Comparison of ENCODE assay signal across 23 cellular contexts in genomic region chr13:32035701-32036100, GRCh38. TPM values are rescaled to one million over a fixed set of nuclear protein-coding genes. Genes with fewer than 3 reads are reported as not detected.
DNase-seq lines count a peak whose midpoint lies in the region; FAIRE-seq and TF ChIP-seq lines count a peak whose summit lies in the region.
"Had no signal": no experiment of that assay in that cellular context is flagged by ENCODE, and none has a peak within 500 bp of the region (broad histone marks: within the 10 kb centered on the region; RNA-seq: fewer than 3 reads in every experiment).

No MANE protein-coding gene starts in this region.

- H2AK5ac ChIP-seq in H1 (ENCODE audit: low read depth, low read length), result no peak overlapping the region

- intact Hi-C loops in spleen (cut with DNase I; ENCODE audit: low total_unique reads), result no loop called here

- H3K14ac ChIP-seq in H1 (ENCODE audit: insufficient read length), result no peak overlapping the region

- no peaks in the 10 kb centered on the region; a peak in 1 of 8 replicates for H3K36me3 ChIP-seq in H1 (ENCODE audit: control insufficient read depth in 2 of 4, insufficient read depth in 4 of 4, low read length in 3 of 4)
- peaks cover 0 to 5% (median 0%) of the 10 kb centered on the region in 6 donors for H3K36me3 ChIP-seq in spleen
- H3K36me3 ChIP-seq: adrenal gland, left lung, prostate gland had no signal

- H3K4me2 ChIP-seq in H1 (ENCODE audit: insufficient read depth in 1 of 2, low read depth in 2 of 2, low read length in 2 of 2), result no peak overlapping the region

- peaks cover 3% of the 10 kb centered on the region; the same call in 1 of the 2 replicates for H3K23me2 ChIP-seq in H1 (ENCODE audit: low read depth, low read length)

- DNase-seq in SKM-1 (lab: John Stamatoyannopoulos, UW; ENCODE audit: unreplicated experiment) (peak; percentile 21), SKM-1 treated with dmso at 0.1 percent for 144 hours (lab: John Stamatoyannopoulos, UW; ENCODE audit: unreplicated experiment) (no peak), NOMO-1 treated with DMSO at 0.1 percent for 48 hours (lab: John Stamatoyannopoulos, UW; ENCODE audit: unreplicated experiment) (peak; percentile 58), H1 (ENCODE audit: low read depth in 1 of 2, low spot score in 2 of 2) (no peak), spleen (no peak), T-helper 1 cell (no peak), NCI-H2196 treated with DMSO at 0.1 percent for 48 hours (lab: John Stamatoyannopoulos, UW; ENCODE audit: unreplicated experiment) (no peak)
- no peak for DNase-seq in stimulated activated CD4-positive, alpha-beta T cell treated with anti-CD3 and anti-CD28 coated beads, Interleukin-4, amount 100 ng/mL, for 1 hour
- DNase-seq: activated CD4-positive, alpha-beta memory T cell treated with anti-CD3 and anti-CD28 coated beads for 36 hours; activated gamma-delta T cell treated with Interleukin-2 at 50 U/mL for 16 hours; adrenal gland; caudate nucleus; DMS79; midbrain; NCI-H187; NCI-H345; Right ventricle myocardium superior; stimulated activated CD4-positive, alpha-beta T cell treated with anti-CD3 and anti-CD28 coated beads, Interleukin-1b, Interleukin-23, amount 100 ng/mL, for 48 hours; stimulated activated naive B cell treated with anti-CD40 and anti-IgM and Interleukin-4, amounts not matched to agents 10 μg/mL and 1 μg/mL and 100 μg/mL, for 72 hours had no signal

- no peak overlapping the region for H4K5ac ChIP-seq in H1 (ENCODE audit: insufficient read length, low read depth, low read length)

- no peak for FAIRE-seq in H1 (lab: Jason Lieb, UNC)
- FAIRE-seq: GM12892 had no signal

- no peak overlapping the region for H2BK12ac ChIP-seq in H1 (ENCODE audit: low read depth, low read length)

- no peak for TF ChIP-seq RAD21 in H1 (IDR thresholded peaks at IDR 0.05 in 1 of 2, conservative IDR thresholded peaks at IDR 0.05 in 1 of 2; ENCODE audit: low read depth in 2 of 2, low read length in 2 of 2)

- H2BK20ac ChIP-seq in H1 (ENCODE audit: low read length), result no peak overlapping the region

- H3K79me1 ChIP-seq in H1 (ENCODE audit: low read depth, low read length), result no peaks in the 10 kb centered on the region; the same call in 1 of the 2 replicates

- no peak overlapping the region for H3K18ac ChIP-seq in H1 (ENCODE audit: extremely low read depth, low read length)

- 86% methylated on average over 2 of the region's 2 CpGs; no CpG with 5 or more reads in 1 of the 2 experiments for WGBS in H1 (ENCODE audit: extremely low coverage in 1 of 2, insufficient coverage in 1 of 2, insufficient read length in 1 of 2, insufficient replicate concordance in 2 of 2, low coverage in 1 of 2, low lambda C conversion rate in 2 of 2, missing lambda C conversion rate in 1 of 2), 2 experiments
- 62 to 87% (median 78%) methylated on average over 2 of the region's 2 CpGs for WGBS in spleen, 5 donors

- POLR2A ChIA-PET in H1 (lab: Charles Lee; ENCODE audit: partially characterized antibody), result interaction anchor here (1.5 to 1.7 kb wide), 2 partner anchors 10 kb away, joined by 3 to 4 read pairs; no protein-coding TSS in a partner anchor

- no peak overlapping the region for H2BK15ac ChIP-seq in H1 (ENCODE audit: low read length)

- H3K9ac ChIP-seq in H1 (replicated peaks in 1 of 4; ENCODE audit: extremely low read depth in 1 of 4, low read depth in 3 of 4, low read length in 3 of 4), result no peak overlapping the region

- no peak for TF ChIP-seq CTCF in H1 (IDR thresholded peaks at IDR 0.05; ENCODE audit: control extremely low read depth in 1 of 3, insufficient read depth in 1 of 3, low read depth in 1 of 3, low read length in 3 of 3)
- TF ChIP-seq CTCF in spleen (IDR thresholded peaks at IDR 0.05 in 8 of 11, conservative IDR thresholded peaks at IDR 0.05 in 3 of 11), result no peak

- peak overlapping the region; percentile 18 for H4K91ac ChIP-seq in H1 (replicated peaks; ENCODE audit: insufficient read length, low read length)

- H3K4me3 ChIP-seq in H1 (ENCODE audit: extremely low read depth in 1 of 4, insufficient read depth in 2 of 4, low read depth in 3 of 4, low read length in 4 of 4) (no peak overlapping the region), spleen (peak overlapping the region in 1 of 8 donors; percentile 31)
- H3K4me3 ChIP-seq: adrenal gland, left lung, prostate gland had no signal

- H3K4ac ChIP-seq in H1 (replicated peaks; ENCODE audit: insufficient read length, low read depth, low read length), result no peak overlapping the region

- no peak overlapping the region for H2BK120ac ChIP-seq in H1 (replicated peaks; ENCODE audit: low read depth, low read length)

- H3K27ac ChIP-seq in H1 (ENCODE audit: low read depth, low read length), result no peak overlapping the region
- H3K27ac ChIP-seq in spleen, result peak overlapping the region in 6 of 8 donors; percentile 1 to 86 (median 52)
- H3K27ac ChIP-seq: adrenal gland, prostate gland had no signal

- TF ChIP-seq POLR2A in H1 (IDR thresholded peaks at IDR 0.05; ENCODE audit: control extremely low read depth in 1 of 2, low read depth in 2 of 2, low read length in 2 of 2) (no peak), spleen (IDR thresholded peaks at IDR 0.05) (no peak)

- H3K4me1 ChIP-seq in H1 (replicated peaks in 1 of 4; ENCODE audit: control insufficient read depth in 3 of 4, insufficient read depth in 4 of 4, low read length in 3 of 4) (peaks cover 4 to 9% (median 6%) of the 10 kb centered on the region in 4 experiments; a peak in 6 of 7 replicates), spleen (peaks cover 3 to 83% (median 33%) of the 10 kb centered on the region in 6 donors)

- no peak overlapping the region for H3K56ac ChIP-seq in H1 (replicated peaks; ENCODE audit: insufficient read length, low read depth, low read length)

- H3K23ac ChIP-seq in H1 (ENCODE audit: insufficient read length), result no peak overlapping the region

- CTCF ChIA-PET in H1 (lab: Charles Lee; ENCODE audit: partially characterized antibody), result no interaction called here

- H3K79me2 ChIP-seq in H1 (ENCODE audit: control insufficient read depth in 1 of 2, insufficient read depth in 2 of 2, low read length in 2 of 2), result no peaks in the 10 kb centered on the region

- H3K27me3 ChIP-seq in H1 (replicated peaks in 1 of 4; ENCODE audit: control insufficient read depth in 3 of 4, extremely low read depth in 1 of 4, insufficient read depth in 3 of 4, low read length in 3 of 4) (no peaks in the 10 kb centered on the region), spleen (replicated peaks in 1 of 7) (peaks cover 0 to 12% (median 0%) of the 10 kb centered on the region in 7 donors)
- H3K27me3 ChIP-seq: adrenal gland, heart left ventricle, left lung had no signal

- no peaks in the 10 kb centered on the region for H3K9me3 ChIP-seq in H1 (ENCODE audit: insufficient read depth in 2 of 2, low read depth in 1 of 2, low read length in 1 of 2)
- H3K9me3 ChIP-seq in spleen, result no peaks in the 10 kb centered on the region
- H3K9me3 ChIP-seq: adrenal gland, heart left ventricle, left lung, prostate gland had no signal

- H4K20me1 ChIP-seq in H1 (replicated peaks in 1 of 2; ENCODE audit: control insufficient read depth in 1 of 2, insufficient read depth in 2 of 2, low read length in 2 of 2), result no peaks in the 10 kb centered on the region

- H4K8ac ChIP-seq in H1 (ENCODE audit: extremely low read depth, insufficient read depth, low read length), result no peak overlapping the region

- no peak overlapping the region for H2BK5ac ChIP-seq in H1 (ENCODE audit: low read depth, low read length)

- no peak overlapping the region for H2AFZ ChIP-seq in H1 (ENCODE audit: low read length)

- no peak for TF ChIP-seq EP300 in H1 (IDR thresholded peaks at IDR 0.05; ENCODE audit: borderline replicate concordance in 1 of 2, low read depth in 2 of 2, low read length in 2 of 2)

TF ChIP-seq in H1, 55 proteins besides CTCF, POLR2A, EP300 and RAD21:
- TF ChIP-seq BACH1 (IDR thresholded peaks at IDR 0.05; ENCODE audit: low read length) (no peak), CHD1 (IDR thresholded peaks at IDR 0.05; ENCODE audit: low read depth, low read length) (no peak), POLR2AphosphoS5 (IDR thresholded peaks at IDR 0.05; ENCODE audit: low read depth, low read length) (no peak), CBX5 (IDR thresholded peaks at IDR 0.05; ENCODE audit: low read depth, low read length) (no peak), NANOG (IDR thresholded peaks at IDR 0.05; ENCODE audit: insufficient read depth, low read depth, low read length, poor library complexity, severe bottlenecking) (no peak), CEBPB (IDR thresholded peaks at IDR 0.05; ENCODE audit: low read depth, low read length) (no peak)

RNA-seq across cellular contexts. Expression of gene FRY, which starts 4.1 kb away (rescaled TPM):
- total RNA-seq in H1 (2021; fragmentation: NEBNext Ultra II Directional; extraction: Animal tissue kit (Norgen Biotek cat#: 25700)), result 7.9 and 9.2 TPM in 2 replicates
- polyA plus RNA-seq in H1 (2011; rRNA removed) (4.0 and 4.3 TPM in 2 replicates), spleen (1 to 10 TPM in 2 of 3 donors, under 1 TPM in 1; 0.80 to 2.6 (median 1.7) TPM)
- polyA plus RNA-seq in H1 (2011; cell fraction: cytosol; rRNA removed), result 5.9 TPM
- 10.7 TPM for polyA plus RNA-seq in H1 (2011; cell fraction: nucleus; rRNA removed)
- 7.1 to 10.1 TPM (median 7.9 TPM) in 4 replicates for polyA plus RNA-seq in H1 (2012, experiment 1 of 2)
- polyA plus RNA-seq in H1 (2012, experiment 2 of 2), result 0.20 TPM
- 1.7 TPM for polyA plus RNA-seq in H1 (2013, experiment 1 of 2)
- polyA plus RNA-seq in H1 (2013, experiment 2 of 2), result 1.7 TPM
- 14.0 and 18.8 TPM in 2 replicates for polyA minus RNA-seq in H1 (2011; rRNA and poly(A)+ RNA removed)
- 10.7 TPM for polyA minus RNA-seq in H1 (2011; cell fraction: cytosol; rRNA and poly(A)+ RNA removed)
- polyA minus RNA-seq in H1 (2011; cell fraction: nucleus; rRNA and poly(A)+ RNA removed), result 29.4 TPM
- total RNA-seq in spleen, result 10 to 100 TPM; 20.6 to 30.0 (median 26.1) TPM

Comparison
In these comparisons a context has a peak if more than half of its experiments do, and no peak if none do; other contexts are left out.
1. DNase-seq: peak in SKM-1 (single experiment) and NOMO-1 treated with DMSO at 0.1 percent for 48 hours (single experiment); none in SKM-1 treated with dmso at 0.1 percent for 144 hours (single experiment), H1 (0 of 2), spleen (single experiment), stimulated activated CD4-positive, alpha-beta T cell treated with anti-CD3 and anti-CD28 coated beads, Interleukin-4, amount 100 ng/mL, for 1 hour (single experiment), T-helper 1 cell (0 of 5) and NCI-H2196 treated with DMSO at 0.1 percent for 48 hours (single experiment).